10 cellular contexts compared by ENCODE assay signal in the genomic region with DNA sequence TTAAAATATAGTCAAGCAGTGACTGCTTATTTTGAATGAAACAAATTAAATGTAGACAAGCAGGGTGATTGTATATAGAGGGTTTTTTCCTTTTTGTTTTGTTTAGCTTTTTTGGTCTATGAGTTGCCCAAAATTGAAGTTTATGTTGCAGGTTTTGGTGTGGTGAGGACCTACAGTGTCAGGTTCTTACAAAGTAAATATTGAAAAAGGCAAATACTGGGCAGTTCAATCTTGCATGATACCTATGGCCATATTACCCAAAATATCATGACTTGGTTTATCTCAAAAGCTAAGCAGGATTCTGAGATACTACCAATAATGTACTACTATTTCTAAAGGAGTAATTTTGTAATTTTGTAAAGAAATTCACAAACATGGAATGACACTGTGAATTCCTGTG. TPM values are rescaled to one million over a fixed set of nuclear protein-coding genes. Genes with fewer than 3 reads are reported as not detected.
DNase-seq lines count a peak whose midpoint lies in the region; ATAC-seq and TF ChIP-seq lines count a peak whose summit lies in the region.
"Had no signal": no experiment of that assay in that cellular context is flagged by ENCODE, and none has a peak within 500 bp of the region (broad histone marks: within the 10 kb centered on the region; RNA-seq: fewer than 3 reads in every experiment).

No MANE protein-coding gene starts in this region.

- intact Hi-C loops in activated naive CD4-positive, alpha-beta T cell treated with anti-CD3 and anti-CD28 coated beads for 36 hours (cut with micrococcal nuclease) = no loop called here
- intact Hi-C loops in lower lobe of right lung (cut with DNase I) (no loop called here), tibial artery (cut with DNase I; ENCODE audit: low total_unique reads) (no loop called here)

- peaks cover 43% of the 10 kb centered on the region for H3K4me1 Mint-ChIP-seq in activated naive CD4-positive, alpha-beta T cell treated with anti-CD3 and anti-CD28 coated beads for 36 hours (ENCODE audit: low read depth)

- H3K27me3 ChIP-seq in lower lobe of right lung (ENCODE audit: low read depth) (no peaks in the 10 kb centered on the region), tibial artery (no peaks in the 10 kb centered on the region), BE2C (no peaks in the 10 kb centered on the region)

- peaks cover 3% of the 10 kb centered on the region for H3K27me3 Mint-ChIP-seq in activated naive CD4-positive, alpha-beta T cell treated with anti-CD3 and anti-CD28 coated beads for 36 hours (ENCODE audit: low read depth)

- peaks cover 11% of the 10 kb centered on the region for H3K4me1 ChIP-seq in lower lobe of right lung
- peaks cover 0 to 30% (median 6%) of the 10 kb centered on the region in 4 donors for H3K4me1 ChIP-seq in tibial artery
- no peaks in the 10 kb centered on the region for H3K4me1 ChIP-seq in BE2C

- DNase-seq in activated naive CD4-positive, alpha-beta T cell treated with anti-CD3 and anti-CD28 coated beads for 36 hours = no peak
- no peak for DNase-seq in activated naive CD4-positive, alpha-beta T cell treated with anti-CD3 and anti-CD28 coated beads, Interleukin-2, amount 50 U/mL, for 16 hours
- DNase-seq in astrocyte of the cerebellum (ENCODE audit: low read depth) (no peak), lower lobe of right lung (no peak), tibial artery (no peak), BE2C (no peak), NCI-H748 treated with DMSO at 0.1 percent for 48 hours (lab: John Stamatoyannopoulos, UW) (no peak)
- DNase-seq: activated CD8-positive, alpha-beta memory T cell treated with anti-CD3 and anti-CD28 coated beads for 24 hours; NCI-H2081 treated with DMSO at 0.1 percent for 48 hours had no signal

- H3K4me3 ChIP-seq in astrocyte of the cerebellum (ENCODE audit: low read depth, low read length) = peak overlapping the region; percentile 69
- H3K4me3 ChIP-seq in lower lobe of right lung = peak overlapping the region; percentile 63
- H3K4me3 ChIP-seq in tibial artery = peak overlapping the region; percentile 57 to 78
- H3K4me3 ChIP-seq in BE2C (ENCODE audit: low read depth, low read length) = no peak overlapping the region

- H3K36me3 Mint-ChIP-seq in activated naive CD4-positive, alpha-beta T cell treated with anti-CD3 and anti-CD28 coated beads for 36 hours (ENCODE audit: low read depth) = peaks cover 4% of the 10 kb centered on the region

- H3K9me3 ChIP-seq in lower lobe of right lung (no peaks in the 10 kb centered on the region), tibial artery (no peaks in the 10 kb centered on the region), BE2C (no peaks in the 10 kb centered on the region)

- TF ChIP-seq CTCF in astrocyte of the cerebellum (IDR thresholded peaks at IDR 0.05; ENCODE audit: low read depth, low read length, missing control alignments) (no peak), lower lobe of right lung (IDR thresholded peaks at IDR 0.05) (no peak), tibial artery (IDR thresholded peaks at IDR 0.05) (no peak), BE2C (IDR thresholded peaks at IDR 0.05; ENCODE audit: low read depth, low read length) (no peak)

- in situ Hi-C loops in astrocyte of the cerebellum (cut with HindIII; ENCODE audit: low sequenced_read_pairs) = no loop called here

- peak overlapping the region; percentile 9 for H3K4me3 Mint-ChIP-seq in activated naive CD4-positive, alpha-beta T cell treated with anti-CD3 and anti-CD28 coated beads for 36 hours

- CTCF ChIA-PET in activated naive CD4-positive, alpha-beta T cell treated with anti-CD3 and anti-CD28 coated beads for 36 hours (lab: Charles Lee) = interaction anchor here (0.6 to 1.6 kb wide), 5 partner anchors 11 to 337 kb away, joined by 3 to 7 read pairs (median 3); a partner anchor contains a TSS

- ATAC-seq in lower lobe of right lung (no peak), GM19395 (IDR thresholded peaks at IDR 0.05; ENCODE audit: unreplicated experiment) (no peak)

- H3K27ac Mint-ChIP-seq in activated naive CD4-positive, alpha-beta T cell treated with anti-CD3 and anti-CD28 coated beads for 36 hours = no peak overlapping the region

- H3K36me3 ChIP-seq in lower lobe of right lung (no peaks in the 10 kb centered on the region), tibial artery (no peaks in the 10 kb centered on the region), BE2C (no peaks in the 10 kb centered on the region)

- no peaks in the 10 kb centered on the region for H3K9me3 Mint-ChIP-seq in activated naive CD4-positive, alpha-beta T cell treated with anti-CD3 and anti-CD28 coated beads for 36 hours

- H3K27ac ChIP-seq in lower lobe of right lung (no peak overlapping the region), tibial artery (peak overlapping the region; percentile 89 to 90)

RNA-seq across cellular contexts. Expression of a gene that starts 1.8 kb away (rescaled TPM):
- 10 to 100 TPM in 1 of 2 experiments, 1 to 10 TPM in 1; 9.7 to 10.4 TPM for total RNA-seq in activated naive CD4-positive, alpha-beta T cell treated with anti-CD3 and anti-CD28 coated beads for 36 hours
- 29.0 TPM for total RNA-seq in lower lobe of right lung
- polyA plus RNA-seq in BE2C (2012; ENCODE audit: insufficient read depth, insufficient read length, low read depth) = 6.2 TPM

RNA-seq across cellular contexts. Expression of a gene that starts 27.6 kb away (rescaled TPM):
- 100 to 1,000 TPM; 243 to 244 TPM for total RNA-seq in activated naive CD4-positive, alpha-beta T cell treated with anti-CD3 and anti-CD28 coated beads for 36 hours
- total RNA-seq in lower lobe of right lung = 96.6 TPM
- 29.9 TPM for polyA plus RNA-seq in BE2C (2012; ENCODE audit: insufficient read depth, insufficient read length, low read depth)

RNA-seq across cellular contexts. Expression of a gene that starts 39.3 kb away (rescaled TPM):
- total RNA-seq in activated naive CD4-positive, alpha-beta T cell treated with anti-CD3 and anti-CD28 coated beads for 36 hours = under 1 TPM; 0.10 to 0.31 TPM
- 2.9 TPM for total RNA-seq in lower lobe of right lung
- polyA plus RNA-seq in BE2C (2012; ENCODE audit: insufficient read depth, insufficient read length, low read depth) = not detected
